Comparison of ENCODE assay signal across 22 cellular contexts in the genomic region with DNA sequence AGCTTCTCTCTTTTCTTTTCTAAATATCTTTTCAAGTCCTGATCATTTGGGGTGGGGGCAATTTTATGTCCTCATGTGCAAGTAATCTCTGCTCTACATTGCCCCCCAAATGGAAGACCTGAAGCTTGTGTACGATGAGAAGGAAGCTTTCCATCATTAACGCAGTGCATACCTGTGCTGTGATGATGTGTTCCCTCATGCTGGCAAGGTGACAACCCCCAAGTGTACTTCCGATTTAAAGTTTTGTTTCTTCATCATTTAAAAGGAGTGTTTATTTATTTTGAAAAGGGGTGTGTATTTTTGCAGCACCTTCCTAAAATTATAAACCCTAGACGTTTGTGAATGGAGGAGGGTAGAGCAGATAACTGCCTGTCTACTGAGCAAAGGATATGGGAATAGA. TPM values are rescaled to one million over a fixed set of nuclear protein-coding genes. Genes with fewer than 3 reads are reported as not detected.
"Had no signal": no experiment of that assay in that cellular context is flagged by ENCODE, and none has a peak within 500 bp of the region (broad histone marks: within the 10 kb centered on the region; RNA-seq: fewer than 3 reads in every experiment).

No MANE protein-coding gene starts in this region.

- H3K4me1 Mint-ChIP-seq: activated naive CD8-positive, alpha-beta T cell treated with anti-CD3 and anti-CD28 coated beads, Interleukin-2, amount 10 ng/mL, durations not matched to agents 7 days and 5 days; T-cell; WTC11 had no signal

- H3K36me3 Mint-ChIP-seq: activated naive CD8-positive, alpha-beta T cell treated with anti-CD3 and anti-CD28 coated beads, Interleukin-2, amount 10 ng/mL, durations not matched to agents 7 days and 5 days; T-cell; WTC11 had no signal

- H3K9me3 ChIP-seq: upper lobe of left lung had no signal

- H3K4me3 Mint-ChIP-seq: activated CD4-positive, alpha-beta T cell treated with anti-CD3 and anti-CD28 coated beads for 36 hours; activated naive CD8-positive, alpha-beta T cell treated with anti-CD3 and anti-CD28 coated beads, Interleukin-2, amount 10 ng/mL, durations not matched to agents 7 days and 5 days; dendritic cell treated with granulocyte-macrophage colony-stimulating factor and Interleukin-4, amounts not matched to agents 40 ng/mL and 50 ng/mL, for 4 days; T-cell; WTC11 had no signal

- H3K4me3 ChIP-seq: SK-N-MC, upper lobe of left lung had no signal

- DNase-seq: activated CD4-positive, alpha-beta T cell treated with anti-CD3 and anti-CD28 coated beads for 36 hours; activated CD4-positive, alpha-beta T cell treated with anti-CD3 and anti-CD28 coated beads, Interleukin-2, amount 50 U/mL, for 48 hours; activated gamma-delta T cell treated with Interleukin-2 at 50 U/mL for 16 hours; activated naive CD8-positive, alpha-beta T cell treated with anti-CD3 and anti-CD28 coated beads, Interleukin-2, amount 10 ng/mL, durations not matched to agents 7 days and 5 days; anterior cingulate cortex; effector CD8-positive, alpha-beta T cell; foreskin melanocyte; kidney; occipital lobe; posterior cingulate gyrus; retina; stimulated activated CD8-positive, alpha-beta memory T cell treated with anti-CD3 and anti-CD28 coated beads, Interleukin-4, amount 100 ng/mL, for 48 hours; stimulated activated naive CD4-positive, alpha-beta T cell treated with Interleukin-2 at 50 U/mL for 16 hours; T-cell; upper lobe of left lung had no signal

- H3K27ac ChIP-seq: SK-N-MC, upper lobe of left lung had no signal

- H3K36me3 ChIP-seq: upper lobe of left lung had no signal

- H3K27me3 Mint-ChIP-seq: dendritic cell treated with granulocyte-macrophage colony-stimulating factor and Interleukin-4, amounts not matched to agents 40 ng/mL and 50 ng/mL, for 4 days had no signal

- H3K27ac Mint-ChIP-seq: activated CD4-positive, alpha-beta T cell treated with anti-CD3 and anti-CD28 coated beads for 36 hours; activated naive CD8-positive, alpha-beta T cell treated with anti-CD3 and anti-CD28 coated beads, Interleukin-2, amount 10 ng/mL, durations not matched to agents 7 days and 5 days; dendritic cell treated with granulocyte-macrophage colony-stimulating factor and Interleukin-4, amounts not matched to agents 40 ng/mL and 50 ng/mL, for 4 days; T-cell; WTC11 had no signal

- ATAC-seq: activated CD4-positive, alpha-beta T cell treated with anti-CD3 and anti-CD28 coated beads for 36 hours; T-cell; WTC11 had no signal

- H3K9me3 Mint-ChIP-seq: activated naive CD8-positive, alpha-beta T cell treated with anti-CD3 and anti-CD28 coated beads, Interleukin-2, amount 10 ng/mL, durations not matched to agents 7 days and 5 days; dendritic cell treated with granulocyte-macrophage colony-stimulating factor and Interleukin-4, amounts not matched to agents 40 ng/mL and 50 ng/mL, for 4 days; T-cell; WTC11 had no signal

- H3K27me3 ChIP-seq: upper lobe of left lung had no signal

RNA-seq across cellular contexts. Expression of gene C2CD4A, which starts 45.3 kb away (rescaled TPM):
- total RNA-seq: activated naive CD8-positive, alpha-beta T cell treated with anti-CD3 and anti-CD28 coated beads, Interleukin-2, amount 10 ng/mL, durations not matched to agents 7 days and 5 days; fibroblast of lung; myocyte; T-cell; temporal lobe had no signal
- polyA plus RNA-seq: fibroblast of lung, neural cell had no signal

RNA-seq across cellular contexts. Expression of gene C2CD4B, which starts 53.0 kb away (rescaled TPM):
- total RNA-seq: activated naive CD8-positive, alpha-beta T cell treated with anti-CD3 and anti-CD28 coated beads, Interleukin-2, amount 10 ng/mL, durations not matched to agents 7 days and 5 days; fibroblast of lung; myocyte; T-cell had no signal
- polyA plus RNA-seq: fibroblast of lung, neural cell had no signal
